In the genomic region with DNA sequence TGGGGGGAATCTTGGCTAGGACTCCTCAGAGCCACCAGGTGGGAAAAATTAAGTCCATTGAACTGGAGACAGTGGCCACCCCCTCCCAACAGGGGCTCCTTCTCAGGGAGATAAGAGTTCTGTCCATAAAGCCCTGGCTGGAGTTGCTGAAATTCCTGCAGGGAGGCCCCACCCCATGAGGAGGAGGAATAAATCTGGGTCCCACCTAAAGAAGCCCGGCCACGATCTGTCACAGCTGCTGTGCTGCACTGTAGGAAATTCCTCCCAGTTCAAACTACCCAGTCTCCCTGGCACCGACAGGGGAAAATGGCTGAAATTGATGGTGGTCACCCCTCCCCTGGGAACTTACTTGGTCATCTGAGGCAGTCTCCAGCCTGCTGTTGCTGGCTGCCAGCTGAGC, we compare ENCODE assay signal across 32 cellular contexts.
DNase-seq lines count a peak whose midpoint lies in the region; ATAC-seq and TF ChIP-seq lines count a peak whose summit lies in the region.
"Had no signal": no experiment of that assay in that cellular context is flagged by ENCODE, and none has a peak within 500 bp of the region (broad histone marks: within the 10 kb centered on the region; RNA-seq: fewer than 3 reads in every experiment).

No MANE protein-coding gene starts in this region.

- no peak overlapping the region for H2BK15ac ChIP-seq in mesendoderm (replicated peaks; ENCODE audit: low read depth)

- H3K27ac ChIP-seq in endodermal cell (ENCODE audit: low read depth, low read length) (no peak overlapping the region), mesendoderm (ENCODE audit: low read depth, low read length) (no peak overlapping the region), esophagus squamous epithelium (no peak overlapping the region)
- H3K27ac ChIP-seq: 22Rv1; A549; BLaER1; BLaER1 treated with 17β-estradiol and CSF1 and Interleukin-3, amounts not matched to agents 10 nM and 100 nM; C4-2B had no signal

- H3K9me3 Mint-ChIP-seq in chondrocyte (ENCODE audit: low read depth) (peaks cover 12% of the 10 kb centered on the region), endodermal cell (peaks cover 7% of the 10 kb centered on the region), Calu3 (ENCODE audit: low read depth, unreplicated experiment) (peaks cover 21% of the 10 kb centered on the region)
- H3K9me3 Mint-ChIP-seq: CD8-positive, alpha-beta T cell had no signal

- H3K27me3 ChIP-seq in endodermal cell (ENCODE audit: control insufficient read depth, insufficient read depth, low read length, poor library complexity, severe bottlenecking) (no peaks in the 10 kb centered on the region), mesendoderm (ENCODE audit: insufficient read depth, low read length, poor library complexity) (no peaks in the 10 kb centered on the region), esophagus squamous epithelium (no peaks in the 10 kb centered on the region)
- H3K27me3 ChIP-seq: BE2C; BLaER1; BLaER1 treated with 17β-estradiol and CSF1 and Interleukin-3, amounts not matched to agents 10 nM and 100 nM had no signal

- TF ChIP-seq POLR2A in esophagus squamous epithelium (IDR thresholded peaks at IDR 0.05) = no peak

- TF ChIP-seq CTCF in chondrocyte (IDR thresholded peaks at IDR 0.05) (no peak), endodermal cell (conservative IDR thresholded peaks at IDR 0.05) (no peak), esophagus squamous epithelium (IDR thresholded peaks at IDR 0.05) (no peak), Calu3 (IDR thresholded peaks at IDR 0.05; ENCODE audit: unreplicated experiment) (no peak)

- H3K36me3 Mint-ChIP-seq in chondrocyte (ENCODE audit: low read depth) (no peaks in the 10 kb centered on the region), endodermal cell (ENCODE audit: low read depth) (no peaks in the 10 kb centered on the region), Calu3 (ENCODE audit: insufficient read depth, unreplicated experiment) (no peaks in the 10 kb centered on the region)
- H3K36me3 Mint-ChIP-seq: CD14-positive monocyte; CD4-positive, alpha-beta memory T cell; CD4-positive, CD25-positive, alpha-beta regulatory T cell; CD8-positive, alpha-beta memory T cell; CD8-positive, alpha-beta T cell had no signal

- H3K4me1 Mint-ChIP-seq in chondrocyte (ENCODE audit: low read depth) (no peaks in the 10 kb centered on the region), endodermal cell (peaks cover 17% of the 10 kb centered on the region), Calu3 (ENCODE audit: low read depth, unreplicated experiment) (no peaks in the 10 kb centered on the region)
- H3K4me1 Mint-ChIP-seq: B cell; CD14-positive monocyte; CD4-positive, alpha-beta memory T cell; CD4-positive, CD25-positive, alpha-beta regulatory T cell; CD8-positive, alpha-beta memory T cell had no signal

- H3K4me3 Mint-ChIP-seq in chondrocyte (ENCODE audit: unreplicated experiment) (no peak overlapping the region), endodermal cell (no peak overlapping the region), Calu3 (ENCODE audit: low read depth, unreplicated experiment) (no peak overlapping the region)
- H3K4me3 Mint-ChIP-seq: B cell; CD14-positive monocyte; CD4-positive, alpha-beta memory T cell; CD4-positive, alpha-beta T cell; CD4-positive, CD25-positive, alpha-beta regulatory T cell; CD8-positive, alpha-beta memory T cell; CD8-positive, alpha-beta T cell had no signal

- CTCF ChIA-PET in Calu3 (lab: Charles Lee) = no interaction called here

- H2AK5ac ChIP-seq in mesendoderm (ENCODE audit: low read length) = no peak overlapping the region

- peak; percentile 57 for DNase-seq in chondrocyte (ENCODE audit: low spot score)
- DNase-seq in endodermal cell = peak; percentile 54
- peak; percentile 35 for DNase-seq in mesendoderm
- DNase-seq in esophagus squamous epithelium (lab: John Stamatoyannopoulos, UW) = no peak
- no peak for DNase-seq in Calu3
- DNase-seq: 8988T; ACHN; AML-193; BE2C; C1 segment of cervical spinal cord; Caco-2; CD4-positive, alpha-beta memory T cell; CD4-positive, alpha-beta T cell; CD4-positive, CD25-positive, alpha-beta regulatory T cell; CD8-positive, alpha-beta memory T cell; CD8-positive, alpha-beta T cell; COR-L47; DMS 273 treated with DMSO at 0.1 percent for 48 hours; DMS153; DMS53; DMS79; DMS79 treated with DMSO at 0.1 percent for 48 hours; DND-41; EL had no signal

- H2BK5ac ChIP-seq in mesendoderm (ENCODE audit: low read length) = no peak overlapping the region

- H3K4me3 ChIP-seq in endodermal cell (ENCODE audit: low read length) = no peak overlapping the region
- H3K4me3 ChIP-seq in mesendoderm (ENCODE audit: low read length) = no peak overlapping the region
- H3K4me3 ChIP-seq in esophagus squamous epithelium = no peak overlapping the region
- H3K4me3 ChIP-seq: A549; BLaER1; BLaER1 treated with 17β-estradiol and CSF1 and Interleukin-3, amounts not matched to agents 10 nM and 100 nM had no signal

- H3K27me3 Mint-ChIP-seq in chondrocyte (ENCODE audit: low read depth) (no peaks in the 10 kb centered on the region), endodermal cell (ENCODE audit: insufficient read depth) (no peaks in the 10 kb centered on the region), Calu3 (ENCODE audit: unreplicated experiment) (no peaks in the 10 kb centered on the region)
- H3K27me3 Mint-ChIP-seq: B cell; CD4-positive, CD25-positive, alpha-beta regulatory T cell; CD8-positive, alpha-beta memory T cell had no signal

- H3K4me1 ChIP-seq in endodermal cell (ENCODE audit: control insufficient read depth, insufficient read depth, low read length) (peaks cover 2% of the 10 kb centered on the region), mesendoderm (ENCODE audit: control insufficient read depth, low read depth, low read length) (peaks cover 2% of the 10 kb centered on the region), esophagus squamous epithelium (no peaks in the 10 kb centered on the region)
- H3K4me1 ChIP-seq: A549; BE2C; BLaER1; BLaER1 treated with 17β-estradiol and CSF1 and Interleukin-3, amounts not matched to agents 10 nM and 100 nM; Caco-2 had no signal

- H4K8ac ChIP-seq in mesendoderm (ENCODE audit: low read depth, low read length) = no peak overlapping the region

- H3K79me2 ChIP-seq in mesendoderm (ENCODE audit: control insufficient read depth, insufficient read depth, low read length) = no peaks in the 10 kb centered on the region

- peaks cover 5% of the 10 kb centered on the region for H3K9me3 ChIP-seq in endodermal cell (ENCODE audit: control insufficient read depth, low read length)
- no peaks in the 10 kb centered on the region for H3K9me3 ChIP-seq in esophagus squamous epithelium
- H3K9me3 ChIP-seq: A549; BE2C; BLaER1; BLaER1 treated with 17β-estradiol and CSF1 and Interleukin-3, amounts not matched to agents 10 nM and 100 nM; Caco-2 had no signal

- WGBS in endodermal cell (ENCODE audit: insufficient coverage in 1 of 2, insufficient read length in 1 of 2), 2 experiments = 93 to 100% methylated on average over 1 to 3 of the region's 3 CpGs
- WGBS in mesendoderm (ENCODE audit: extremely low coverage, insufficient coverage, low lambda C conversion rate) = no CpG with 5 or more reads among the region's 3 CpGs
- 76 to 90% methylated on average over 3 of the region's 3 CpGs for WGBS in esophagus squamous epithelium, 2 donors

- H4K5ac ChIP-seq in mesendoderm (ENCODE audit: low read length) = no peak overlapping the region

- H3K36me3 ChIP-seq in endodermal cell (ENCODE audit: control insufficient read depth, insufficient read depth, low read length) = no peaks in the 10 kb centered on the region
- no peaks in the 10 kb centered on the region for H3K36me3 ChIP-seq in mesendoderm (ENCODE audit: control insufficient read depth, insufficient read depth, low read length)
- H3K36me3 ChIP-seq in esophagus squamous epithelium = no peaks in the 10 kb centered on the region
- H3K36me3 ChIP-seq: BE2C; BLaER1; BLaER1 treated with 17β-estradiol and CSF1 and Interleukin-3, amounts not matched to agents 10 nM and 100 nM had no signal

- no peak overlapping the region for H3K23ac ChIP-seq in mesendoderm (ENCODE audit: low read length)

- BruUV-seq in Calu3 (replicated peaks; lab: Mats Ljungman, UMichigan) = no TSS peak

- H3K79me1 ChIP-seq in mesendoderm (ENCODE audit: low read length) = no peaks in the 10 kb centered on the region

- H3K4ac ChIP-seq in mesendoderm (ENCODE audit: low read depth, low read length) = no peak overlapping the region

- H3K56ac ChIP-seq in mesendoderm (ENCODE audit: low read length) = no peak overlapping the region

- no peak overlapping the region for H2BK120ac ChIP-seq in mesendoderm (ENCODE audit: low read depth, low read length)

- no peak for ATAC-seq in HG03139 (IDR thresholded peaks at IDR 0.05; ENCODE audit: unreplicated experiment)
- ATAC-seq: A549; CD8-positive, alpha-beta T cell had no signal

- H3K27ac Mint-ChIP-seq in chondrocyte (ENCODE audit: unreplicated experiment) (no peak overlapping the region), endodermal cell (no peak overlapping the region), Calu3 (ENCODE audit: unreplicated experiment) (no peak overlapping the region)
- H3K27ac Mint-ChIP-seq: B cell; CD4-positive, alpha-beta memory T cell; CD4-positive, alpha-beta T cell; CD4-positive, CD25-positive, alpha-beta regulatory T cell; CD8-positive, alpha-beta memory T cell; CD8-positive, alpha-beta T cell had no signal

- no peak overlapping the region for H3K4me2 ChIP-seq in mesendoderm (ENCODE audit: low read length)
- H3K4me2 ChIP-seq: A549; BLaER1; BLaER1 treated with 17β-estradiol and CSF1 and Interleukin-3, amounts not matched to agents 10 nM and 100 nM had no signal

- H3K9ac ChIP-seq in endodermal cell (ENCODE audit: extremely low read depth, low read length, poor library complexity, severe bottlenecking) = no peak overlapping the region
- no peak overlapping the region for H3K9ac ChIP-seq in mesendoderm (ENCODE audit: low read length)
- H3K9ac ChIP-seq: BLaER1; BLaER1 treated with 17β-estradiol and CSF1 and Interleukin-3, amounts not matched to agents 10 nM and 100 nM had no signal

- intact Hi-C loops in esophagus squamous epithelium (cut with DNase I) (no loop called here), Calu3 (cut with micrococcal nuclease; ENCODE audit: unreplicated experiment) (no loop called here)

- no peak overlapping the region for H3K18ac ChIP-seq in mesendoderm (ENCODE audit: low read length)

Comparison
In these comparisons a context has a peak if more than half of its experiments do, and no peak if none do; other contexts are left out.
1. DNase-seq: peak in chondrocyte (single experiment), endodermal cell (single experiment) and mesendoderm (single experiment); none in esophagus squamous epithelium (single experiment) and Calu3 (single experiment).